In genomic region chr11:117946842-117947526, GRCh38 we compare ENCODE assay signal across 1 cellular context.
TF ChIP-seq lines count a peak whose summit lies in the region.

No MANE protein-coding gene starts in this region.

TF ChIP-seq in K562, 482 proteins besides CTCF, POLR2A, EP300 and RAD21 (continued from another document and continues in another):
- TF ChIP-seq THRA (IDR thresholded peaks at IDR 0.05) (no peak), ZC3H11A (IDR thresholded peaks at IDR 0.05; ENCODE audit: low read depth, low read length) (no peak), CREBBP (IDR thresholded peaks at IDR 0.05; ENCODE audit: low read depth, low read length) (no peak), ARHGAP35 (IDR thresholded peaks at IDR 0.05; ENCODE audit: partially characterized antibody) (no peak), CBFB (CRISPR knock-in tag; IDR thresholded peaks at IDR 0.05) (0 out of 2 replicates have a peak, but pooled peaks have one; percentile 39), PRMT5 (CRISPR knock-in tag; IDR thresholded peaks at IDR 0.05) (no peak), ATF7 (IDR thresholded peaks at IDR 0.05) (peak; percentile 93), BCL6 (CRISPR knock-in tag; IDR thresholded peaks at IDR 0.05) (no peak), XRCC3 (IDR thresholded peaks at IDR 0.05) (no peak), PTTG1 (tag; IDR thresholded peaks at IDR 0.05; ENCODE audit: low read depth) (no peak), ESRRA (IDR thresholded peaks at IDR 0.05; ENCODE audit: borderline replicate concordance, low read depth) (no peak), MXI1 (IDR thresholded peaks at IDR 0.05; ENCODE audit: low read depth, low read length) (no peak), BMI1 (IDR thresholded peaks at IDR 0.05; ENCODE audit: low read length) (no peak), SMARCB1 (IDR thresholded peaks at IDR 0.05; ENCODE audit: insufficient read length, low read depth) (no peak), ZBTB49 (CRISPR knock-in tag; IDR thresholded peaks at IDR 0.05; ENCODE audit: borderline replicate concordance) (no peak), SNIP1 (IDR thresholded peaks at IDR 0.05; ENCODE audit: low read depth) (no peak), ZNF57 (CRISPR knock-in tag; IDR thresholded peaks at IDR 0.05) (no peak), ZNF133 (CRISPR knock-in tag; IDR thresholded peaks at IDR 0.05) (no peak), ZKSCAN1 (IDR thresholded peaks at IDR 0.05; ENCODE audit: low read depth, low read length) (peak; percentile 19; the same call in 1 of the 2 replicates), MED1 (CRISPR knock-in tag; IDR thresholded peaks at IDR 0.05; ENCODE audit: borderline replicate concordance) (no peak), MITF (IDR thresholded peaks at IDR 0.05) (no peak), XRCC4 (IDR thresholded peaks at IDR 0.05; ENCODE audit: extremely low read depth, insufficient read depth, insufficient read length) (no peak), PHTF2 (CRISPR knock-in tag; IDR thresholded peaks at IDR 0.05) (no peak), NFXL1 (CRISPR knock-in tag; IDR thresholded peaks at IDR 0.05) (no peak), PTBP1 (IDR thresholded peaks at IDR 0.05; ENCODE audit: low read depth, low read length) (no peak), TCFL5 (CRISPR knock-in tag; conservative IDR thresholded peaks at IDR 0.05) (no peak), GABPA (tag; conservative IDR thresholded peaks at IDR 0.05; ENCODE audit: low read depth) (no peak), SOX6 (IDR thresholded peaks at IDR 0.05) (0 out of 2 replicates have a peak, but pooled peaks have one; percentile 7), CTBP1 (IDR thresholded peaks at IDR 0.05; ENCODE audit: borderline replicate concordance) (peak; percentile 77; the same call in 1 of the 2 replicates), ZNF717 (CRISPR knock-in tag; IDR thresholded peaks at IDR 0.05) (no peak), C11orf30 (IDR thresholded peaks at IDR 0.05; ENCODE audit: low read depth) (0 out of 2 replicates have a peak, but pooled peaks have one; percentile 42)
- TF ChIP-seq, protein P1, sequence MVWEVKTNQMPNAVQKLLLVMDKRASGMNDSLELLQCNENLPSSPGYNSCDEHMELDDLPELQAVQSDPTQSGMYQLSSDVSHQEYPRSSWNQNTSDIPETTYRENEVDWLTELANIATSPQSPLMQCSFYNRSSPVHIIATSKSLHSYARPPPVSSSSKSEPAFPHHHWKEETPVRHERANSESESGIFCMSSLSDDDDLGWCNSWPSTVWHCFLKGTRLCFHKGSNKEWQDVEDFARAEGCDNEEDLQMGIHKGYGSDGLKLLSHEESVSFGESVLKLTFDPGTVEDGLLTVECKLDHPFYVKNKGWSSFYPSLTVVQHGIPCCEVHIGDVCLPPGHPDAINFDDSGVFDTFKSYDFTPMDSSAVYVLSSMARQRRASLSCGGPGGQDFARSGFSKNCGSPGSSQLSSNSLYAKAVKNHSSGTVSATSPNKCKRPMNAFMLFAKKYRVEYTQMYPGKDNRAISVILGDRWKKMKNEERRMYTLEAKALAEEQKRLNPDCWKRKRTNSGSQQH (CRISPR knock-in tag; IDR thresholded peaks at IDR 0.05), result no peak
- TF ChIP-seq, protein P2, sequence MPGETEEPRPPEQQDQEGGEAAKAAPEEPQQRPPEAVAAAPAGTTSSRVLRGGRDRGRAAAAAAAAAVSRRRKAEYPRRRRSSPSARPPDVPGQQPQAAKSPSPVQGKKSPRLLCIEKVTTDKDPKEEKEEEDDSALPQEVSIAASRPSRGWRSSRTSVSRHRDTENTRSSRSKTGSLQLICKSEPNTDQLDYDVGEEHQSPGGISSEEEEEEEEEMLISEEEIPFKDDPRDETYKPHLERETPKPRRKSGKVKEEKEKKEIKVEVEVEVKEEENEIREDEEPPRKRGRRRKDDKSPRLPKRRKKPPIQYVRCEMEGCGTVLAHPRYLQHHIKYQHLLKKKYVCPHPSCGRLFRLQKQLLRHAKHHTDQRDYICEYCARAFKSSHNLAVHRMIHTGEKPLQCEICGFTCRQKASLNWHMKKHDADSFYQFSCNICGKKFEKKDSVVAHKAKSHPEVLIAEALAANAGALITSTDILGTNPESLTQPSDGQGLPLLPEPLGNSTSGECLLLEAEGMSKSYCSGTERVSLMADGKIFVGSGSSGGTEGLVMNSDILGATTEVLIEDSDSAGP (CRISPR knock-in tag; IDR thresholded peaks at IDR 0.05), result no peak
- TF ChIP-seq, protein P3, sequence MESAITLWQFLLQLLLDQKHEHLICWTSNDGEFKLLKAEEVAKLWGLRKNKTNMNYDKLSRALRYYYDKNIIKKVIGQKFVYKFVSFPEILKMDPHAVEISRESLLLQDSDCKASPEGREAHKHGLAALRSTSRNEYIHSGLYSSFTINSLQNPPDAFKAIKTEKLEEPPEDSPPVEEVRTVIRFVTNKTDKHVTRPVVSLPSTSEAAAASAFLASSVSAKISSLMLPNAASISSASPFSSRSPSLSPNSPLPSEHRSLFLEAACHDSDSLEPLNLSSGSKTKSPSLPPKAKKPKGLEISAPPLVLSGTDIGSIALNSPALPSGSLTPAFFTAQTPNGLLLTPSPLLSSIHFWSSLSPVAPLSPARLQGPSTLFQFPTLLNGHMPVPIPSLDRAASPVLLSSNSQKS (CRISPR knock-in tag; IDR thresholded peaks at IDR 0.05), result no peak
- TF ChIP-seq, protein P4, sequence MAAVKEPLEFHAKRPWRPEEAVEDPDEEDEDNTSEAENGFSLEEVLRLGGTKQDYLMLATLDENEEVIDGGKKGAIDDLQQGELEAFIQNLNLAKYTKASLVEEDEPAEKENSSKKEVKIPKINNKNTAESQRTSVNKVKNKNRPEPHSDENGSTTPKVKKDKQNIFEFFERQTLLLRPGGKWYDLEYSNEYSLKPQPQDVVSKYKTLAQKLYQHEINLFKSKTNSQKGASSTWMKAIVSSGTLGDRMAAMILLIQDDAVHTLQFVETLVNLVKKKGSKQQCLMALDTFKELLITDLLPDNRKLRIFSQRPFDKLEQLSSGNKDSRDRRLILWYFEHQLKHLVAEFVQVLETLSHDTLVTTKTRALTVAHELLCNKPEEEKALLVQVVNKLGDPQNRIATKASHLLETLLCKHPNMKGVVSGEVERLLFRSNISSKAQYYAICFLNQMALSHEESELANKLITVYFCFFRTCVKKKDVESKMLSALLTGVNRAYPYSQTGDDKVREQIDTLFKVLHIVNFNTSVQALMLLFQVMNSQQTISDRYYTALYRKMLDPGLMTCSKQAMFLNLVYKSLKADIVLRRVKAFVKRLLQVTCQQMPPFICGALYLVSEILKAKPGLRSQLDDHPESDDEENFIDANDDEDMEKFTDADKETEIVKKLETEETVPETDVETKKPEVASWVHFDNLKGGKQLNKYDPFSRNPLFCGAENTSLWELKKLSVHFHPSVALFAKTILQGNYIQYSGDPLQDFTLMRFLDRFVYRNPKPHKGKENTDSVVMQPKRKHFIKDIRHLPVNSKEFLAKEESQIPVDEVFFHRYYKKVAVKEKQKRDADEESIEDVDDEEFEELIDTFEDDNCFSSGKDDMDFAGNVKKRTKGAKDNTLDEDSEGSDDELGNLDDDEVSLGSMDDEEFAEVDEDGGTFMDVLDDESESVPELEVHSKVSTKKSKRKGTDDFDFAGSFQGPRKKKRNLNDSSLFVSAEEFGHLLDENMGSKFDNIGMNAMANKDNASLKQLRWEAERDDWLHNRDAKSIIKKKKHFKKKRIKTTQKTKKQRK (IDR thresholded peaks at IDR 0.05; ENCODE audit: borderline replicate concordance, low read depth, low read length), result no peak
- TF ChIP-seq, protein P5, sequence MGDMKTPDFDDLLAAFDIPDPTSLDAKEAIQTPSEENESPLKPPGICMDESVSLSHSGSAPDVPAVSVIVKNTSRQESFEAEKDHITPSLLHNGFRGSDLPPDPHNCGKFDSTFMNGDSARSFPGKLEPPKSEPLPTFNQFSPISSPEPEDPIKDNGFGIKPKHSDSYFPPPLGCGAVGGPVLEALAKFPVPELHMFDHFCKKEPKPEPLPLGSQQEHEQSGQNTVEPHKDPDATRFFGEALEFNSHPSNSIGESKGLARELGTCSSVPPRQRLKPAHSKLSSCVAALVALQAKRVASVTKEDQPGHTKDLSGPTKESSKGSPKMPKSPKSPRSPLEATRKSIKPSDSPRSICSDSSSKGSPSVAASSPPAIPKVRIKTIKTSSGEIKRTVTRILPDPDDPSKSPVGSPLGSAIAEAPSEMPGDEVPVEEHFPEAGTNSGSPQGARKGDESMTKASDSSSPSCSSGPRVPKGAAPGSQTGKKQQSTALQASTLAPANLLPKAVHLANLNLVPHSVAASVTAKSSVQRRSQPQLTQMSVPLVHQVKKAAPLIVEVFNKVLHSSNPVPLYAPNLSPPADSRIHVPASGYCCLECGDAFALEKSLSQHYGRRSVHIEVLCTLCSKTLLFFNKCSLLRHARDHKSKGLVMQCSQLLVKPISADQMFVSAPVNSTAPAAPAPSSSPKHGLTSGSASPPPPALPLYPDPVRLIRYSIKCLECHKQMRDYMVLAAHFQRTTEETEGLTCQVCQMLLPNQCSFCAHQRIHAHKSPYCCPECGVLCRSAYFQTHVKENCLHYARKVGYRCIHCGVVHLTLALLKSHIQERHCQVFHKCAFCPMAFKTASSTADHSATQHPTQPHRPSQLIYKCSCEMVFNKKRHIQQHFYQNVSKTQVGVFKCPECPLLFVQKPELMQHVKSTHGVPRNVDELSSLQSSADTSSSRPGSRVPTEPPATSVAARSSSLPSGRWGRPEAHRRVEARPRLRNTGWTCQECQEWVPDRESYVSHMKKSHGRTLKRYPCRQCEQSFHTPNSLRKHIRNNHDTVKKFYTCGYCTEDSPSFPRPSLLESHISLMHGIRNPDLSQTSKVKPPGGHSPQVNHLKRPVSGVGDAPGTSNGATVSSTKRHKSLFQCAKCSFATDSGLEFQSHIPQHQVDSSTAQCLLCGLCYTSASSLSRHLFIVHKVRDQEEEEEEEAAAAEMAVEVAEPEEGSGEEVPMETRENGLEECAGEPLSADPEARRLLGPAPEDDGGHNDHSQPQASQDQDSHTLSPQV (IDR thresholded peaks at IDR 0.05), result peak; percentile 31; the same call in 1 of the 2 replicates
